In the genomic region with DNA sequence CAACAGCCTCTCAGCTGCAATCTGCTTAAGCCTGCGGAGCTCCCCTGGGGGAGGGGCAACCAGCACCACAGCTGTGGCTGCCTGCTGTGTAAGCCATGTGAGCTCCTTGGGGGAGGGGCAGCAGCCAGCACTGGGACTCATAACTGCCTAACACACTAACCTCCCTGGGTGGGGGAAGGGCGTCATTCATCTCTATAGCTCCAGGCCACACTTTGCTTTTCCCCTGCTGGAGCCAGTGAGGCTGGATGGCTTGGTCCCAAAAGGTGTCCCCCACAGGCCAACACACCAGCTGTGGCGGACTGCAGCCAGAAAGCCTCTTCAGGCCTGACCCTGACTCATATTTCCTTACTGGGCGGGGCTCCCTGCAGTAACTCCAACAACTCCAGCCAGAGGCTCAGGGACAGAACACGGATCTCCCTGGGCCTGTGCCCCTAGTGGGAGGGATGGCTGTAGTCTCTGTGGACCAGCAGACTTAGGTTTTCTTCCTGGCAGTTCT, we compare ENCODE assay signal across 9 cellular contexts.
A peak's percentile ranks its signal among the peaks of the same experiment; 100 is the strongest.
DNase-seq lines count a peak whose midpoint lies in the region; ATAC-seq and TF ChIP-seq lines count a peak whose summit lies in the region.
"Had no signal": no experiment of that assay in that cellular context is flagged by ENCODE, and none has a peak within 500 bp of the region (broad histone marks: within the 10 kb centered on the region; RNA-seq: fewer than 3 reads in every experiment).

No MANE protein-coding gene starts in this region.

- H3K9me3 Mint-ChIP-seq in natural killer cell treated with Interleukin-12 subunit alpha and Interleukin-12 subunit beta and Interleukin-15 and Interleukin-18, amount 100 ng/mL, for 72 hours: peaks cover 11% of the 10 kb centered on the region
- peaks cover 2 to 7% of the 10 kb centered on the region in 2 donors for H3K9me3 Mint-ChIP-seq in natural killer cell

- peaks cover 35% of the 10 kb centered on the region for H3K36me3 Mint-ChIP-seq in natural killer cell treated with Interleukin-12 subunit alpha and Interleukin-12 subunit beta and Interleukin-15 and Interleukin-18, amount 100 ng/mL, for 72 hours
- H3K36me3 Mint-ChIP-seq in natural killer cell: peaks cover 13% of the 10 kb centered on the region

- BruUV-seq in PC-9 (replicated peaks; lab: Mats Ljungman, UMichigan): no TSS peak

- H3K9me2 ChIP-seq in hepatocyte (replicated peaks; ENCODE audit: insufficient read depth): no peaks in the 10 kb centered on the region
- H3K9me2 ChIP-seq in PC-9 (ENCODE audit: insufficient read depth): no peaks in the 10 kb centered on the region

- TF ChIP-seq POLR2A in testis (IDR thresholded peaks at IDR 0.05) (no peak), spleen (IDR thresholded peaks at IDR 0.05) (no peak)

- H3K4me2 ChIP-seq in hepatocyte: no peak overlapping the region
- no peak overlapping the region for H3K4me2 ChIP-seq in PC-9

- H3K27me3 ChIP-seq in hepatocyte (no peaks in the 10 kb centered on the region), testis (no peaks in the 10 kb centered on the region), PC-9 (ENCODE audit: insufficient read depth, low read depth) (no peaks in the 10 kb centered on the region), spleen (replicated peaks in 1 of 7) (no peaks in the 10 kb centered on the region)

- 48% methylated on average over 5 of the region's 5 CpGs for WGBS in hepatocyte (ENCODE audit: low lambda C conversion rate, missing lambda C conversion rate)
- 50 to 61% methylated on average over 4 to 5 of the region's 5 CpGs for WGBS in testis, 2 donors
- 20 to 67% (median 55%) methylated on average over 1 to 5 of the region's 5 CpGs for WGBS in spleen, 5 donors

- H3K4me3 Mint-ChIP-seq in natural killer cell treated with Interleukin-12 subunit alpha and Interleukin-12 subunit beta and Interleukin-15 and Interleukin-18, amount 100 ng/mL, for 72 hours: peak overlapping the region; percentile 31
- no peak overlapping the region for H3K4me3 Mint-ChIP-seq in natural killer cell
- H3K4me3 Mint-ChIP-seq: activated naive CD4-positive, alpha-beta T cell treated with anti-CD3 and anti-CD28 coated beads, Interleukin-2, amount 50 U/mL, for 24 hours had no signal

- CTCF ChIA-PET in PC-9 (lab: Charles Lee): no interaction called here

- H3K27ac Mint-ChIP-seq in natural killer cell treated with Interleukin-12 subunit alpha and Interleukin-12 subunit beta and Interleukin-15 and Interleukin-18, amount 100 ng/mL, for 72 hours: peak overlapping the region; percentile 70 to 77
- H3K27ac Mint-ChIP-seq in natural killer cell: no peak overlapping the region
- H3K27ac Mint-ChIP-seq: activated naive CD4-positive, alpha-beta T cell treated with anti-CD3 and anti-CD28 coated beads, Interleukin-2, amount 50 U/mL, for 24 hours had no signal

- H3K4me3 ChIP-seq in hepatocyte (no peak overlapping the region), testis (no peak overlapping the region), PC-9 (no peak overlapping the region), spleen (no peak overlapping the region)

- no peaks in the 10 kb centered on the region for H3F3A ChIP-seq in PC-9 (ENCODE audit: insufficient read depth, low read depth)

- H3K4me1 Mint-ChIP-seq in natural killer cell treated with Interleukin-12 subunit alpha and Interleukin-12 subunit beta and Interleukin-15 and Interleukin-18, amount 100 ng/mL, for 72 hours (ENCODE audit: low read depth in 2 of 2): peaks cover 22 to 33% of the 10 kb centered on the region in 2 donors
- H3K4me1 Mint-ChIP-seq in natural killer cell: peaks cover 13 to 16% of the 10 kb centered on the region in 2 donors
- H3K4me1 Mint-ChIP-seq: activated naive CD4-positive, alpha-beta T cell treated with anti-CD3 and anti-CD28 coated beads, Interleukin-2, amount 50 U/mL, for 24 hours had no signal

- intact Hi-C loops in natural killer cell (cut with micrococcal nuclease) (no loop called here), testis (cut with DNase I; ENCODE audit: low total_unique reads) (no loop called here), PC-9 (cut with micrococcal nuclease; ENCODE audit: unreplicated experiment) (no loop called here), spleen (cut with DNase I; ENCODE audit: low total_unique reads) (no loop called here)

- TF ChIP-seq CTCF in natural killer cell (IDR thresholded peaks at IDR 0.05) (no peak), hepatocyte (IDR thresholded peaks at IDR 0.05; ENCODE audit: poor library complexity) (no peak), testis (IDR thresholded peaks at IDR 0.05) (no peak), PC-9 (conservative IDR thresholded peaks at IDR 0.05) (no peak), spleen (IDR thresholded peaks at IDR 0.05 in 8 of 11, conservative IDR thresholded peaks at IDR 0.05 in 3 of 11) (no peak)

- H3K36me3 ChIP-seq in hepatocyte (replicated peaks; ENCODE audit: insufficient read depth, low read depth) (no peaks in the 10 kb centered on the region), testis (ENCODE audit: low read depth, missing control alignments) (no peaks in the 10 kb centered on the region), PC-9 (ENCODE audit: low read depth) (no peaks in the 10 kb centered on the region), spleen (no peaks in the 10 kb centered on the region)

- ATAC-seq in natural killer cell treated with Interleukin-12 subunit alpha and Interleukin-12 subunit beta and Interleukin-15 and Interleukin-18, amount 100 ng/mL, for 72 hours: peak; percentile 71 to 77
- no peak for ATAC-seq in natural killer cell
- peak; percentile 35 for ATAC-seq in HG03378 (IDR thresholded peaks at IDR 0.05; ENCODE audit: unreplicated experiment)

- H2AFZ ChIP-seq in hepatocyte (no peak overlapping the region), PC-9 (no peak overlapping the region)

- H3K79me2 ChIP-seq in hepatocyte (no peaks in the 10 kb centered on the region), PC-9 (ENCODE audit: low read depth) (no peaks in the 10 kb centered on the region)

- H4K20me1 ChIP-seq in hepatocyte (ENCODE audit: insufficient read depth, poor library complexity, severe bottlenecking) (no peaks in the 10 kb centered on the region), PC-9 (ENCODE audit: insufficient read depth) (no peaks in the 10 kb centered on the region)

- H3K4me1 ChIP-seq in hepatocyte (ENCODE audit: insufficient read depth) (no peaks in the 10 kb centered on the region), testis (peaks cover 6% of the 10 kb centered on the region), PC-9 (replicated peaks; ENCODE audit: insufficient read depth) (no peaks in the 10 kb centered on the region), spleen (peaks cover 0 to 7% (median 0%) of the 10 kb centered on the region in 6 donors)

- H3K27ac ChIP-seq in hepatocyte (no peak overlapping the region), testis (no peak overlapping the region), PC-9 (no peak overlapping the region), spleen (no peak overlapping the region)

- DNase-seq in natural killer cell treated with Interleukin-12 subunit alpha and Interleukin-12 subunit beta and Interleukin-15 and Interleukin-18, amount 100 ng/mL, for 72 hours (ENCODE audit: low spot score): no peak
- DNase-seq in natural killer cell (no peak), SHP77 (lab: John Stamatoyannopoulos, UW) (peak; percentile 70 to 81), hepatocyte (ENCODE audit: low spot score) (peak; percentile 58), testis (peak; percentile 86), PC-9 (no peak), spleen (no peak)

- H3K9me3 ChIP-seq in hepatocyte (ENCODE audit: low read depth) (no peaks in the 10 kb centered on the region), testis (no peaks in the 10 kb centered on the region), PC-9 (ENCODE audit: insufficient read depth, low read depth) (no peaks in the 10 kb centered on the region), spleen (peaks cover 0 to 15% (median 0%) of the 10 kb centered on the region in 8 donors)

- no peaks in the 10 kb centered on the region for H3K27me3 Mint-ChIP-seq in natural killer cell treated with Interleukin-12 subunit alpha and Interleukin-12 subunit beta and Interleukin-15 and Interleukin-18, amount 100 ng/mL, for 72 hours
- H3K27me3 Mint-ChIP-seq in natural killer cell (ENCODE audit: low read depth in 2 of 2): no peaks in the 10 kb centered on the region

- POLR2A ChIA-PET in PC-9 (lab: Charles Lee; ENCODE audit: unreplicated experiment): no interaction called here

Comparison
In these comparisons a context has a peak if more than half of its experiments do, and no peak if none do; other contexts are left out.
1. ATAC-seq: peak in natural killer cell treated with Interleukin-12 subunit alpha and Interleukin-12 subunit beta and Interleukin-15 and Interleukin-18, amount 100 ng/mL, for 72 hours (2 of 2) and HG03378 (single experiment); none in natural killer cell (0 of 3).
2. H3K27ac Mint-ChIP-seq: peak in natural killer cell treated with Interleukin-12 subunit alpha and Interleukin-12 subunit beta and Interleukin-15 and Interleukin-18, amount 100 ng/mL, for 72 hours (2 of 2); none in natural killer cell (0 of 2).
3. DNase-seq: peak in SHP77 (2 of 2), hepatocyte (single experiment) and testis (single experiment); none in natural killer cell treated with Interleukin-12 subunit alpha and Interleukin-12 subunit beta and Interleukin-15 and Interleukin-18, amount 100 ng/mL, for 72 hours (single experiment), natural killer cell (single experiment), PC-9 (0 of 2) and spleen (single experiment).